Comparison of ENCODE assay signal across 8 cellular contexts in the genomic region with DNA sequence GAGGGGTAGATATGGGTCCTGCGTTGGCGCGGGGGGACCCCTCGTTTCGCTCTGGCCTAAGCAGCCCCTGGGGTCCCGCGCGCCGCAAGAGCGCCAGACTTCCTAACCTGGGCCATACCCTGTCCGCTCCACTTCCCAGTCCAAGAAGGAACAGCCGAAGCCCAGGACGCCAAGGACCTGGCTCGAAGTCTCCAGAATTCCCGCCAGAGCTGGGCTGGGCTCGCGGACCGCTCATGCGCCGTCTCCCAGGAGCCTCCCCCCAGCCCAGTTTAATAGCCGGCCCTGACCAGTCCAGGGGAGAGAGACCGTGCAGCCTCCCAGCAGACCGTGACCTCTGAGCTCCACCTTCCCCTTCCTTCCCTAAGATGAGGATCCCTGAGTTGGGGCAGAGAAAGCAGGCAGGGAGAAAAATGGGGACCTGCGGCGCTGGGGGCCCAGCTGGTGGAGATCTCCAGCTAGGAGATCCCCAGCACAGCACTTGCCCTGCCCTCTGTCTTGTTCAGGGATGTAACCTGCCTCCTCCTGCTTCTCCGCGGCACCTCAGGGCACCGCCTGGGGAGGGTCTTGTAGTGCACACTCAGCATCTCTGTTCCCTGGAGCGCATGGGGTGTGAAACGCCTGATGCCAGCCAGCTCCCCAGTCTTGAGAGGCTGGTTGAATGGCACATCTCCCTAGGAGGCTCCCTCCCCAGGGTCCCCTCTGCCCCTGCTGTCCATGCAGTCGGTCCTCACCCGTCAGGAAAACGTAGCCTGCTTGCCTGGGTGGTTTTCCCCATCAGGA. TPM values are rescaled to one million over a fixed set of nuclear protein-coding genes. Genes with fewer than 3 reads are reported as not detected.
DNase-seq lines count a peak whose midpoint lies in the region; ATAC-seq and TF ChIP-seq lines count a peak whose summit lies in the region.

No MANE protein-coding gene starts in this region.

- 90% methylated on average over 2 of the region's 33 CpGs; no CpG with 5 or more reads in 1 of the 2 donors for WGBS in gastroesophageal sphincter (ENCODE audit: low coverage in 1 of 2), 2 donors

- H3K36me3 ChIP-seq in WERI-Rb-1 (peaks cover 18% of the 10 kb centered on the region), gastroesophageal sphincter (no peaks in the 10 kb centered on the region), osteoblast (ENCODE audit: insufficient read depth, low read length) (peaks cover 5% of the 10 kb centered on the region)

- peaks cover 0 to 48% (median 19%) of the 10 kb centered on the region in 3 donors for H3K4me1 ChIP-seq in gastroesophageal sphincter
- H3K4me1 ChIP-seq in osteoblast (ENCODE audit: insufficient read depth, low read length) = peaks cover 19% of the 10 kb centered on the region

- peak overlapping the region; percentile 88 for H2AFZ ChIP-seq in osteoblast (ENCODE audit: low read length)

- no peak for TF ChIP-seq POLR2A in gastroesophageal sphincter (IDR thresholded peaks at IDR 0.05)

- peak overlapping the region; percentile 80 for H3K4me3 ChIP-seq in WERI-Rb-1 (ENCODE audit: low read depth, low read length)
- peak overlapping the region; percentile 46 to 96 for H3K4me3 ChIP-seq in gastroesophageal sphincter
- H3K4me3 ChIP-seq in osteoblast (ENCODE audit: insufficient read depth, low read length) = peak overlapping the region; percentile 91

- H4K20me1 ChIP-seq in osteoblast (ENCODE audit: insufficient read depth, low read length) = peaks cover 16% of the 10 kb centered on the region

- H3K27me3 ChIP-seq in WERI-Rb-1 (ENCODE audit: insufficient read depth, low read depth, severe bottlenecking) = no peaks in the 10 kb centered on the region
- peaks cover 6% of the 10 kb centered on the region for H3K27me3 ChIP-seq in gastroesophageal sphincter
- no peaks in the 10 kb centered on the region for H3K27me3 ChIP-seq in osteoblast (ENCODE audit: insufficient read depth, low read length)

- H3K4me2 ChIP-seq in osteoblast (ENCODE audit: insufficient read depth, low read length) = peak overlapping the region; percentile 94

- H3K27ac ChIP-seq in WERI-Rb-1 (peak overlapping the region; percentile 90), gastroesophageal sphincter (peak overlapping the region; percentile 20 to 96 (median 85)), osteoblast (ENCODE audit: low read depth, low read length) (peak overlapping the region; percentile 17)

- DNase-seq in NCI-H146 (lab: John Stamatoyannopoulos, UW) = peak; percentile 40
- DNase-seq in NCI-H146 treated with DMSO at 0.1 percent for 48 hours (lab: John Stamatoyannopoulos, UW; ENCODE audit: unreplicated experiment) = no peak
- DNase-seq in WERI-Rb-1 = peak; percentile 62
- DNase-seq in osteoblast (ENCODE audit: insufficient read length, low spot score, missing footprints) = peak; percentile 93
- no peak for DNase-seq in HuH-7.5 (ENCODE audit: low spot score)

- ATAC-seq in gastroesophageal sphincter = peak; percentile 2
- ATAC-seq in GM18861 (IDR thresholded peaks at IDR 0.05; ENCODE audit: unreplicated experiment) = no peak
- ATAC-seq in HG03175 (IDR thresholded peaks at IDR 0.05; ENCODE audit: unreplicated experiment) = no peak

- TF ChIP-seq EP300 in gastroesophageal sphincter (IDR thresholded peaks at IDR 0.05) = no peak

- H3K9me3 ChIP-seq in WERI-Rb-1 (ENCODE audit: severe bottlenecking) (no peaks in the 10 kb centered on the region), gastroesophageal sphincter (no peaks in the 10 kb centered on the region), osteoblast (ENCODE audit: low read depth, low read length) (no peaks in the 10 kb centered on the region)

- TF ChIP-seq CTCF in WERI-Rb-1 (IDR thresholded peaks at IDR 0.05; ENCODE audit: low read depth, low read length) = no peak
- TF ChIP-seq CTCF in gastroesophageal sphincter (IDR thresholded peaks at IDR 0.05) = no peak
- TF ChIP-seq CTCF in osteoblast (IDR thresholded peaks at IDR 0.05; ENCODE audit: extremely low read depth, low read depth, low read length) = no peak

- peaks cover 52% of the 10 kb centered on the region for H3K79me2 ChIP-seq in osteoblast (ENCODE audit: insufficient read depth, low read length)

RNA-seq across cellular contexts. Expression of a gene that starts 1.2 kb away (rescaled TPM):
- total RNA-seq in gastroesophageal sphincter (10 to 100 TPM; 24.0 to 29.2 (median 26.9) TPM), osteoblast (68.4 and 75.3 TPM in 2 replicates)

RNA-seq across cellular contexts. Expression of a gene that starts 14.1 kb away (rescaled TPM):
- 10 to 100 TPM; 37.8 to 47.3 (median 39.4) TPM for total RNA-seq in gastroesophageal sphincter
- 53.0 and 58.6 TPM in 2 replicates for total RNA-seq in osteoblast

Comparison
In these comparisons a context has a peak if more than half of its experiments do, and no peak if none do; other contexts are left out.
1. DNase-seq: peak in NCI-H146 (single experiment), WERI-Rb-1 (single experiment) and osteoblast (single experiment); none in NCI-H146 treated with DMSO at 0.1 percent for 48 hours (single experiment) and HuH-7.5 (single experiment).
2. H3K27ac ChIP-seq: peak in every context shown above with its lines; median percentile 90 in WERI-Rb-1; 85 in gastroesophageal sphincter; 17 in osteoblast.
3. Peak in every context shown above with its lines, with median percentiles within 50 percentile points of each other: H3K4me3 ChIP-seq.